8 cellular contexts compared by ENCODE assay signal in genomic region chr11:10181811-10182210, GRCh38.
A peak's percentile ranks its signal among the peaks of the same experiment; 100 is the strongest.
DNase-seq lines count a peak whose midpoint lies in the region; ATAC-seq and TF ChIP-seq lines count a peak whose summit lies in the region.

No MANE protein-coding gene starts in this region.

- H3K27ac ChIP-seq in left ventricle myocardium inferior (replicated peaks) (no peak overlapping the region), right cardiac atrium (ENCODE audit: low read length) (no peak overlapping the region), Panc1 (ENCODE audit: low read length) (no peak overlapping the region), upper lobe of right lung (no peak overlapping the region)

- no peaks in the 10 kb centered on the region for H3K27me3 ChIP-seq in left ventricle myocardium inferior (ENCODE audit: low read depth)
- H3K27me3 ChIP-seq in right cardiac atrium (ENCODE audit: control insufficient read depth, insufficient read depth): no peaks in the 10 kb centered on the region
- no peaks in the 10 kb centered on the region for H3K27me3 ChIP-seq in Panc1 (ENCODE audit: control insufficient read depth, insufficient read depth, low read length)
- no peaks in the 10 kb centered on the region for H3K27me3 ChIP-seq in upper lobe of right lung

- H3K4me1 ChIP-seq in left ventricle myocardium inferior (no peaks in the 10 kb centered on the region), right cardiac atrium (ENCODE audit: control insufficient read depth, insufficient read depth, low read length) (no peaks in the 10 kb centered on the region), Panc1 (ENCODE audit: control insufficient read depth, insufficient read depth, low read length) (no peaks in the 10 kb centered on the region), upper lobe of right lung (no peaks in the 10 kb centered on the region)

- ATAC-seq in right cardiac atrium (no peak), Panc1 (no peak; the same call in 1 of the 2 replicates), upper lobe of right lung (no peak), HG03159 (IDR thresholded peaks at IDR 0.05; ENCODE audit: unreplicated experiment) (no peak), HG03469 (IDR thresholded peaks at IDR 0.05; ENCODE audit: unreplicated experiment) (no peak)
- no peak for ATAC-seq in stimulated activated naive CD8-positive, alpha-beta T cell treated with anti-CD3 and anti-CD28 coated beads, Interleukin-15, Interleukin-2, amounts not matched to agents 100 U/mL and 50 U/mL, for 24 hours

- H3K36me3 ChIP-seq in left ventricle myocardium inferior (no peaks in the 10 kb centered on the region), Panc1 (ENCODE audit: control insufficient read depth, insufficient read depth, low read length) (no peaks in the 10 kb centered on the region), upper lobe of right lung (no peaks in the 10 kb centered on the region)

- CTCF ChIA-PET in Panc1 (lab: Charles Lee): interaction anchor here (1.0 to 2.3 kb wide), 2 partner anchors 127 to 212 kb away, joined by 3 to 13 read pairs; no protein-coding TSS in a partner anchor

- DNase-seq in left ventricle myocardium inferior: no peak
- no peak for DNase-seq in right cardiac atrium
- peak; percentile 17 for DNase-seq in Panc1 (ENCODE audit: low read depth, low spot score)
- peak; percentile 53 for DNase-seq in fibroblast of gingiva (ENCODE audit: low read depth)
- DNase-seq in upper lobe of right lung: no peak
- no peak for DNase-seq in stimulated activated naive CD8-positive, alpha-beta T cell treated with anti-CD3 and anti-CD28 coated beads, Interleukin-15, Interleukin-2, amounts not matched to agents 100 U/mL and 50 U/mL, for 24 hours

- H3K4me3 ChIP-seq in left ventricle myocardium inferior: no peak overlapping the region
- H3K4me3 ChIP-seq in right cardiac atrium (ENCODE audit: low read length): no peak overlapping the region
- H3K4me3 ChIP-seq in Panc1 (ENCODE audit: low read depth in 2 of 2, low read length in 2 of 2): no peak overlapping the region
- no peak overlapping the region for H3K4me3 ChIP-seq in upper lobe of right lung

- H3K9me3 ChIP-seq in left ventricle myocardium inferior (replicated peaks): peaks cover 3% of the 10 kb centered on the region
- H3K9me3 ChIP-seq in right cardiac atrium (ENCODE audit: control insufficient read depth, low read length): no peaks in the 10 kb centered on the region
- H3K9me3 ChIP-seq in Panc1 (ENCODE audit: control insufficient read depth, insufficient read depth, low read depth, low read length): no peaks in the 10 kb centered on the region
- H3K9me3 ChIP-seq in upper lobe of right lung: no peaks in the 10 kb centered on the region

- intact Hi-C loops in left ventricle myocardium inferior (cut with micrococcal nuclease): no loop called here
- intact Hi-C loops in right cardiac atrium (cut with DNase I): no loop called here
- intact Hi-C loops in Panc1 (cut with micrococcal nuclease; ENCODE audit: unreplicated experiment): no loop called here
- intact Hi-C loops in upper lobe of right lung (cut with DNase I): no loop called here

- TF ChIP-seq CTCF in left ventricle myocardium inferior (IDR thresholded peaks at IDR 0.05; ENCODE audit: borderline replicate concordance) (peak; percentile 42), Panc1 (IDR thresholded peaks at IDR 0.05) (peak; percentile 53; the same call in 1 of the 2 replicates), upper lobe of right lung (IDR thresholded peaks at IDR 0.05) (peak; percentile 22)

- no TSS peak for BruUV-seq in Panc1 (replicated peaks; lab: Mats Ljungman, UMichigan)

- WGBS in right cardiac atrium: 97% methylated on average over 3 of the region's 3 CpGs

- in situ Hi-C loops in Panc1 (cut with HindIII; ENCODE audit: low pct_unique_long_range_greater_than_20kb, low sequenced_read_pairs): no loop called here

- POLR2A ChIA-PET in Panc1 (lab: Charles Lee): no interaction called here

Comparison
In these comparisons a context has a peak if more than half of its experiments do, and no peak if none do; other contexts are left out.
1. DNase-seq: peak in Panc1 (single experiment) and fibroblast of gingiva (single experiment); none in left ventricle myocardium inferior (single experiment), right cardiac atrium (0 of 3), upper lobe of right lung (single experiment) and stimulated activated naive CD8-positive, alpha-beta T cell treated with anti-CD3 and anti-CD28 coated beads, Interleukin-15, Interleukin-2, amounts not matched to agents 100 U/mL and 50 U/mL, for 24 hours (single experiment).
2. Peak in every context shown above with its lines, with median percentiles within 50 percentile points of each other: CTCF ChIP-seq.